Comparison of ENCODE assay signal across 23 cellular contexts in genomic region chr4:85510632-85510984, GRCh38. TPM values are rescaled to one million over a fixed set of nuclear protein-coding genes. Genes with fewer than 3 reads are reported as not detected.
"Had no signal": no experiment of that assay in that cellular context is flagged by ENCODE, and none has a peak within 500 bp of the region (broad histone marks: within the 10 kb centered on the region; RNA-seq: fewer than 3 reads in every experiment).

No MANE protein-coding gene starts in this region.

- H3K9me3 Mint-ChIP-seq: activated CD4-positive, alpha-beta memory T cell treated with anti-CD3 and anti-CD28 coated beads for 36 hours; activated naive CD4-positive, alpha-beta T cell treated with anti-CD3 and anti-CD28 coated beads, Interleukin-2, amount 10 ng/mL, durations not matched to agents 7 days and 5 days; activated T-cell treated with anti-CD3 and anti-CD28 coated beads, Interleukin-2, amount 50 U/mL, for 4 hours; T-helper 1 cell treated with Interleukin-12 subunit alpha and Interleukin-12 subunit beta and Interleukin-4 antibody, amounts not matched to agents 30 μg/mL and 1 μg/mL, for 36 hours had no signal

- H3K27ac Mint-ChIP-seq: activated CD4-positive, alpha-beta memory T cell treated with anti-CD3 and anti-CD28 coated beads for 36 hours; activated naive CD4-positive, alpha-beta T cell treated with anti-CD3 and anti-CD28 coated beads, Interleukin-2, amount 10 ng/mL, durations not matched to agents 7 days and 5 days; activated naive CD8-positive, alpha-beta T cell treated with anti-CD3 and anti-CD28 coated beads for 36 hours; T-helper 1 cell treated with Interleukin-12 subunit alpha and Interleukin-12 subunit beta and Interleukin-4 antibody, amounts not matched to agents 30 μg/mL and 1 μg/mL, for 36 hours; WTC11 had no signal

- H3K27ac ChIP-seq: brain microvascular endothelial cell, cardiac muscle cell had no signal

- H3K4me1 Mint-ChIP-seq: activated naive CD4-positive, alpha-beta T cell treated with anti-CD3 and anti-CD28 coated beads, Interleukin-2, amount 10 ng/mL, durations not matched to agents 7 days and 5 days; activated naive CD8-positive, alpha-beta T cell treated with anti-CD3 and anti-CD28 coated beads for 36 hours had no signal

- H3K27me3 ChIP-seq: brain microvascular endothelial cell, cardiac muscle cell, MG63 had no signal

- H3K36me3 ChIP-seq: brain microvascular endothelial cell, cardiac muscle cell, MG63 had no signal

- ATAC-seq: activated T-cell treated with anti-CD3 and anti-CD28 coated beads, Interleukin-2, amount 50 U/mL, for 4 hours; WTC11 had no signal

- DNase-seq: activated CD4-positive, alpha-beta memory T cell treated with anti-CD3 and anti-CD28 coated beads for 36 hours; activated CD4-positive, alpha-beta T cell treated with anti-CD3 and anti-CD28 coated beads for 48 hours; activated CD4-positive, CD25-positive, alpha-beta regulatory T cell treated with anti-CD3 and anti-CD28 coated beads, Interleukin-2, amount 50 U/mL, for 72 hours; activated CD8-positive, alpha-beta memory T cell treated with anti-CD3 and anti-CD28 coated beads for 24 hours; activated gamma-delta T cell; activated naive CD4-positive, alpha-beta T cell treated with anti-CD3 and anti-CD28 coated beads, Interleukin-2, amount 10 ng/mL, durations not matched to agents 7 days and 5 days; activated naive CD8-positive, alpha-beta T cell treated with anti-CD3 and anti-CD28 coated beads for 36 hours; activated T-cell treated with anti-CD3 and anti-CD28 coated beads, Interleukin-2, amount 50 U/mL, for 4 hours; brain microvascular endothelial cell; MG63; MV-4-11; NCI-H1092 treated with DMSO at 0.1 percent for 48 hours; NCI-H1417 treated with DMSO at 0.1 percent for 48 hours; NCI-H1694 treated with DMSO at 0.1 percent for 48 hours; NCI-H2029 treated with DMSO at 0.1 percent for 48 hours; NCI-H510A treated with DMSO at 0.1 percent for 48 hours; NCI-H69; NK-92 treated with Interleukin-12 subunit alpha and Interleukin-12 subunit beta, amount 100 ng/mL, for 24 hours; SHP77 treated with DMSO at 0.1 percent for 48 hours; T-helper 9 cell had no signal

- H3K9me3 ChIP-seq: MG63 had no signal

- H3K36me3 Mint-ChIP-seq: activated CD4-positive, alpha-beta memory T cell treated with anti-CD3 and anti-CD28 coated beads for 36 hours; activated naive CD4-positive, alpha-beta T cell treated with anti-CD3 and anti-CD28 coated beads, Interleukin-2, amount 10 ng/mL, durations not matched to agents 7 days and 5 days; activated naive CD8-positive, alpha-beta T cell treated with anti-CD3 and anti-CD28 coated beads for 36 hours had no signal

- H3K4me3 Mint-ChIP-seq: activated CD4-positive, alpha-beta memory T cell treated with anti-CD3 and anti-CD28 coated beads for 36 hours; activated naive CD4-positive, alpha-beta T cell treated with anti-CD3 and anti-CD28 coated beads, Interleukin-2, amount 10 ng/mL, durations not matched to agents 7 days and 5 days; activated naive CD8-positive, alpha-beta T cell treated with anti-CD3 and anti-CD28 coated beads for 36 hours; activated T-cell treated with anti-CD3 and anti-CD28 coated beads, Interleukin-2, amount 50 U/mL, for 4 hours; T-helper 1 cell treated with Interleukin-12 subunit alpha and Interleukin-12 subunit beta and Interleukin-4 antibody, amounts not matched to agents 30 μg/mL and 1 μg/mL, for 36 hours had no signal

- H3K27me3 Mint-ChIP-seq: activated naive CD4-positive, alpha-beta T cell treated with anti-CD3 and anti-CD28 coated beads, Interleukin-2, amount 10 ng/mL, durations not matched to agents 7 days and 5 days had no signal

- H3K4me3 ChIP-seq: cardiac muscle cell, MG63 had no signal

RNA-seq across cellular contexts. Expression of gene ARHGAP24, which starts 35.7 kb away (rescaled TPM):
- total RNA-seq: activated CD4-positive, alpha-beta memory T cell treated with anti-CD3 and anti-CD28 coated beads for 36 hours had no signal
